Comparison of ENCODE assay signal across 17 cellular contexts in the genomic region with DNA sequence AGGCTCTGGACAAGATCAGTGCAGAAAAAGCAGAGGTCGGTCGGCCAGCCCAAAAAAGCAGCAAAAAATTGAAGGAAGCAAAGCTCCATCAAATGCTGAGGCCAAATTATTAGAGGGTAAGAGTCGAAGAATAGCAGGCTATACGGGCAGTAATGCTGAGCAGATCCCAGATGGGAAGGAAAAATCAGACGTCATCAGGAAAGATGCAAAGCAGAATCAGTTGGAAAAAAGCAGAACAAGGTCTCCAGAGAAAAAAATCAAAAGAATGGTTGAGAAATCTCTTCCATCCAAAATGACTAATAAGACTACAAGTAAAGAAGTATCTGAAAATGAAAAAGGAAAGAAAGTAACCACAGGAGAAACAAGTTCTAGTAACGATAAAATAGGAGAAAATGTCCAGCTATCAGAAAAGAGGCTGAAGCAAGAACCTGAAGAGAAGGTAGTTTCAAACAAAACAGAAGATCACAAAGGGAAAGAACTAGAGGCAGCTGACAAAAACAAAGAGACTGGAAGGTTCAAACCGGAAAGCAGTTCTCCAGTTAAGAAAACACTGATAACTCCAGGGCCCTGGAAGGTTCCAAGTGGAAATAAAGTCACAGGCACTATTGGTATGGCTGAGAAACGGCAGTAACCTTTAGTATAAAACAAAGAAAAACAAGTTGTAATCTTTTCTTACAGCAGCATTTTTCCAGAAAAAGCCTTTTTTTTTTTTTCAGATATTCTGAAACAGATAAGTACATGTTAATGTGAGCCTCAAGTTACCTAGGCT.
DNase-seq lines count a peak whose midpoint lies in the region; ATAC-seq and TF ChIP-seq lines count a peak whose summit lies in the region.
"Had no signal": no experiment of that assay in that cellular context is flagged by ENCODE, and none has a peak within 500 bp of the region (broad histone marks: within the 10 kb centered on the region; RNA-seq: fewer than 3 reads in every experiment).

No MANE protein-coding gene starts in this region.

- ATAC-seq in activated T-helper 17 cell treated with anti-CD3 and anti-CD28 coated beads, Interleukin-2, amount 50 U/mL, for 72 hours (replicated peaks) = no peak
- ATAC-seq: stimulated activated naive CD8-positive, alpha-beta T cell treated with anti-CD3 and anti-CD28 coated beads, Interleukin-15, Interleukin-2, amounts not matched to agents 100 U/mL and 50 U/mL, for 24 hours had no signal

- H3K36me3 Mint-ChIP-seq in activated T-helper 17 cell treated with anti-CD3 and anti-CD28 coated beads, Interleukin-2, amount 50 U/mL, for 72 hours (ENCODE audit: low read depth) = peaks cover 10% of the 10 kb centered on the region
- peaks cover 6% of the 10 kb centered on the region for H3K36me3 Mint-ChIP-seq in mesothelial cell of epicardium

- no peaks in the 10 kb centered on the region for H4K20me1 ChIP-seq in fibroblast of lung (ENCODE audit: control insufficient read depth, extremely low read depth, insufficient read depth, low read length)

- H3K27me3 ChIP-seq in fibroblast of lung (ENCODE audit: control insufficient read depth, insufficient read depth, low read length) (no peaks in the 10 kb centered on the region), testis (no peaks in the 10 kb centered on the region)

- H2AFZ ChIP-seq in fibroblast of lung (ENCODE audit: low read length) = peak overlapping the region; percentile 14

- no peaks in the 10 kb centered on the region for H3K79me2 ChIP-seq in fibroblast of lung (ENCODE audit: control insufficient read depth, insufficient read depth, low read length)

- peaks cover 4% of the 10 kb centered on the region for H3K4me1 Mint-ChIP-seq in activated T-helper 17 cell treated with anti-CD3 and anti-CD28 coated beads, Interleukin-2, amount 50 U/mL, for 72 hours
- H3K4me1 Mint-ChIP-seq in mesothelial cell of epicardium = peaks cover 25% of the 10 kb centered on the region

- TF ChIP-seq POLR2A in testis (IDR thresholded peaks at IDR 0.05) (no peak), lower leg skin (IDR thresholded peaks at IDR 0.05) (no peak)

- H3K4me2 ChIP-seq in fibroblast of lung (ENCODE audit: extremely low read depth, insufficient read depth, low read length) = no peak overlapping the region

- H3K9me3 ChIP-seq in fibroblast of lung (ENCODE audit: control insufficient read depth, insufficient read depth, low read depth, low read length) = no peaks in the 10 kb centered on the region
- no peaks in the 10 kb centered on the region for H3K9me3 ChIP-seq in testis
- H3K9me3 ChIP-seq: HAP-1 had no signal

- H3K27ac Mint-ChIP-seq in activated T-helper 17 cell treated with anti-CD3 and anti-CD28 coated beads, Interleukin-2, amount 50 U/mL, for 72 hours = peak overlapping the region; percentile 11
- H3K27ac Mint-ChIP-seq in mesothelial cell of epicardium = peak overlapping the region; percentile 82
- H3K27ac Mint-ChIP-seq: CD4-positive, alpha-beta T cell had no signal

- H3K36me3 ChIP-seq in fibroblast of lung (ENCODE audit: control insufficient read depth, insufficient read depth, low read length) = no peaks in the 10 kb centered on the region
- H3K36me3 ChIP-seq in testis (ENCODE audit: low read depth, missing control alignments) = no peaks in the 10 kb centered on the region
- H3K36me3 ChIP-seq: HAP-1 had no signal

- H3K4me3 ChIP-seq in fibroblast of lung (replicated peaks in 1 of 4; ENCODE audit: control extremely low read depth in 1 of 4, insufficient read depth in 1 of 4, low read depth in 3 of 4, low read length in 4 of 4) (no peak overlapping the region), testis (no peak overlapping the region), lower leg skin (ENCODE audit: low read depth, poor library complexity, severe bottlenecking) (no peak overlapping the region)
- H3K4me3 ChIP-seq: HAP-1 had no signal

- DNase-seq in fibroblast of lung (ENCODE audit: low read depth in 2 of 2) = no peak
- DNase-seq in mesothelial cell of epicardium (ENCODE audit: low spot score in 2 of 2, unreplicated experiment in 2 of 2) = no peak
- no peak for DNase-seq in testis
- no peak for DNase-seq in lower leg skin (ENCODE audit: low spot score in 2 of 2)
- no peak for DNase-seq in middle frontal gyrus (ENCODE audit: extremely low spot score, low spot score)
- DNase-seq in SKM-1 (lab: John Stamatoyannopoulos, UW; ENCODE audit: unreplicated experiment) = no peak
- DNase-seq in putamen (ENCODE audit: low spot score) = no peak
- DNase-seq: activated T-cell treated with anti-CD3 and anti-CD28 coated beads, Interleukin-2, amount 50 U/mL, for 1 hour; amniotic stem cell; CD4-positive, alpha-beta T cell; GDM1; MM.1S; NCI-H226; retina; stimulated activated naive CD8-positive, alpha-beta T cell treated with anti-CD3 and anti-CD28 coated beads, Interleukin-15, Interleukin-2, amounts not matched to agents 100 U/mL and 50 U/mL, for 24 hours had no signal

- 43 to 48% methylated on average over 8 of the region's 8 CpGs for WGBS in testis, 2 donors
- WGBS in lower leg skin, 2 donors = 60 to 69% methylated on average over 8 of the region's 8 CpGs

- H3K4me1 ChIP-seq in fibroblast of lung (ENCODE audit: control insufficient read depth, extremely low read depth, insufficient read depth, low read length) (peaks cover 6% of the 10 kb centered on the region), testis (peaks cover 9% of the 10 kb centered on the region)
- H3K4me1 ChIP-seq: HAP-1 had no signal

- H3K4me3 Mint-ChIP-seq in activated T-helper 17 cell treated with anti-CD3 and anti-CD28 coated beads, Interleukin-2, amount 50 U/mL, for 72 hours = no peak overlapping the region
- H3K4me3 Mint-ChIP-seq in mesothelial cell of epicardium = no peak overlapping the region
- H3K4me3 Mint-ChIP-seq: CD4-positive, alpha-beta T cell had no signal

- no peaks in the 10 kb centered on the region for H3K27me3 Mint-ChIP-seq in activated T-helper 17 cell treated with anti-CD3 and anti-CD28 coated beads, Interleukin-2, amount 50 U/mL, for 72 hours
- no peaks in the 10 kb centered on the region for H3K27me3 Mint-ChIP-seq in mesothelial cell of epicardium (ENCODE audit: low read depth)
- H3K27me3 Mint-ChIP-seq: CD4-positive, alpha-beta T cell had no signal

- intact Hi-C loops in testis (cut with DNase I; ENCODE audit: low total_unique reads) (no loop called here), lower leg skin (cut with DNase I; ENCODE audit: low total_unique reads) (no loop called here)

- H3K9me3 Mint-ChIP-seq in activated T-helper 17 cell treated with anti-CD3 and anti-CD28 coated beads, Interleukin-2, amount 50 U/mL, for 72 hours = no peaks in the 10 kb centered on the region
- H3K9me3 Mint-ChIP-seq in mesothelial cell of epicardium = no peaks in the 10 kb centered on the region
- H3K9me3 Mint-ChIP-seq: CD4-positive, alpha-beta T cell had no signal

- no peak overlapping the region for H3K9ac ChIP-seq in fibroblast of lung (ENCODE audit: insufficient read depth, low read length)

- H3K27ac ChIP-seq in fibroblast of lung (ENCODE audit: insufficient read depth, low read length) (peak overlapping the region; percentile 43), testis (peak overlapping the region; percentile 22 to 51)

- no peak for TF ChIP-seq CTCF in fibroblast of lung (conservative IDR thresholded peaks at IDR 0.05 in 1 of 2, IDR thresholded peaks at IDR 0.05 in 1 of 2; ENCODE audit: low read depth in 1 of 2, low read length in 2 of 2)
- TF ChIP-seq CTCF in mesothelial cell of epicardium (IDR thresholded peaks at IDR 0.05; ENCODE audit: unreplicated experiment) = no peak
- TF ChIP-seq CTCF in testis (IDR thresholded peaks at IDR 0.05) = no peak
- no peak for TF ChIP-seq CTCF in lower leg skin (IDR thresholded peaks at IDR 0.05)
